ENCODE assay signal across 15 cellular contexts in genomic region chr7:148622887-148623585, GRCh38. TPM values are rescaled to one million over a fixed set of nuclear protein-coding genes. Genes with fewer than 3 reads are reported as not detected.
DNase-seq lines count a peak whose midpoint lies in the region; ATAC-seq and TF ChIP-seq lines count a peak whose summit lies in the region.
"Had no signal": no experiment of that assay in that cellular context is flagged by ENCODE, and none has a peak within 500 bp of the region (broad histone marks: within the 10 kb centered on the region; RNA-seq: fewer than 3 reads in every experiment).

No MANE protein-coding gene starts in this region.

- H3F3A ChIP-seq in smooth muscle cell (ENCODE audit: low read depth), result peaks cover 9% of the 10 kb centered on the region

- 54% methylated on average over 8 of the region's 8 CpGs for WGBS in smooth muscle cell (ENCODE audit: low lambda C conversion rate)

- H2AFZ ChIP-seq in smooth muscle cell (ENCODE audit: low read depth), result no peak overlapping the region

- no peaks in the 10 kb centered on the region for H3K79me2 ChIP-seq in smooth muscle cell (ENCODE audit: low read depth)

- H3K36me3 ChIP-seq in WERI-Rb-1 (no peaks in the 10 kb centered on the region), smooth muscle cell (ENCODE audit: low read depth) (no peaks in the 10 kb centered on the region)
- H3K36me3 ChIP-seq: heart right ventricle, left lung, SJSA1 had no signal

- H3K27me3 ChIP-seq in WERI-Rb-1 (ENCODE audit: insufficient read depth, low read depth, severe bottlenecking) (no peaks in the 10 kb centered on the region), smooth muscle cell (ENCODE audit: low read depth) (no peaks in the 10 kb centered on the region)
- H3K27me3 ChIP-seq: body of pancreas had no signal

- H3K9me3 ChIP-seq in WERI-Rb-1 (ENCODE audit: severe bottlenecking) (no peaks in the 10 kb centered on the region), smooth muscle cell (replicated peaks; ENCODE audit: low read depth) (no peaks in the 10 kb centered on the region)
- H3K9me3 ChIP-seq: body of pancreas, SJSA1 had no signal

- peak overlapping the region; percentile 68 for H3K27ac ChIP-seq in WERI-Rb-1
- no peak overlapping the region for H3K27ac ChIP-seq in smooth muscle cell (ENCODE audit: low read depth)
- H3K27ac ChIP-seq: body of pancreas, heart right ventricle, left lung, SJSA1 had no signal

- ATAC-seq in GM21825 (IDR thresholded peaks at IDR 0.05; ENCODE audit: unreplicated experiment), result no peak
- ATAC-seq: body of pancreas, GM12878, heart right ventricle had no signal

- H3K4me2 ChIP-seq in smooth muscle cell, result peak overlapping the region; percentile 59

- no peaks in the 10 kb centered on the region for H3K4me1 ChIP-seq in smooth muscle cell (ENCODE audit: low read depth)
- H3K4me1 ChIP-seq: body of pancreas, SJSA1 had no signal

- H3K9ac ChIP-seq in smooth muscle cell (ENCODE audit: low read depth), result no peak overlapping the region

- intact Hi-C loops in cardiac septum (cut with DNase I), result no loop called here

- TF ChIP-seq CTCF in WERI-Rb-1 (IDR thresholded peaks at IDR 0.05; ENCODE audit: low read depth, low read length) (no peak), smooth muscle cell (IDR thresholded peaks at IDR 0.05; ENCODE audit: borderline replicate concordance, insufficient read depth, poor library complexity, severe bottlenecking) (no peak)

- H3K4me3 ChIP-seq in WERI-Rb-1 (ENCODE audit: low read depth, low read length), result peak overlapping the region; percentile 3
- H3K4me3 ChIP-seq in smooth muscle cell, result no peak overlapping the region
- H3K4me3 ChIP-seq: body of pancreas, GM12878, heart right ventricle, left lung, SJSA1 had no signal

- DNase-seq in NCI-H510A treated with DMSO at 0.1 percent for 48 hours (lab: John Stamatoyannopoulos, UW) (peak; percentile 4), NCI-H510A (lab: John Stamatoyannopoulos, UW) (no peak), NCI-H345 treated with DMSO at 0.1 percent for 48 hours (lab: John Stamatoyannopoulos, UW; ENCODE audit: unreplicated experiment) (peak; percentile 42), WERI-Rb-1 (peak; percentile 79), smooth muscle cell (lab: John Stamatoyannopoulos, UW; ENCODE audit: unreplicated experiment) (no peak), occipital lobe (lab: John Stamatoyannopoulos, UW) (no peak), cardiac septum (ENCODE audit: low spot score) (no peak)
- DNase-seq: heart right ventricle, left lung, NCI-H2029 had no signal

- no peaks in the 10 kb centered on the region for H4K20me1 ChIP-seq in smooth muscle cell (ENCODE audit: low read depth)

RNA-seq across cellular contexts. Expression of gene C7orf33, which starts 32.5 kb away (rescaled TPM):
- not detected in 2 replicates for total RNA-seq in smooth muscle cell
- not detected in 2 replicates for polyA plus RNA-seq in smooth muscle cell
- total RNA-seq in occipital lobe, result not detected
- not detected for total RNA-seq in cardiac septum
- total RNA-seq: body of pancreas, GM12878, H1, heart right ventricle, left lung, SJSA1 had no signal
- polyA plus RNA-seq: GM12878, H1, heart right ventricle had no signal

Comparison
In these comparisons a context has a peak if more than half of its experiments do, and no peak if none do; other contexts are left out.
1. DNase-seq: peak in NCI-H510A treated with DMSO at 0.1 percent for 48 hours (single experiment), NCI-H345 treated with DMSO at 0.1 percent for 48 hours (single experiment) and WERI-Rb-1 (single experiment); none in NCI-H510A (single experiment), smooth muscle cell (single experiment), occipital lobe (single experiment) and cardiac septum (single experiment).